ENCODE assay signal across 2 cellular contexts in genomic region chr22:32063701-32064100, GRCh38.
TF ChIP-seq lines count a peak whose summit lies in the region.

No MANE protein-coding gene starts in this region.

TF ChIP-seq in liver, 16 proteins besides CTCF, POLR2A, EP300 and RAD21:
- TF ChIP-seq TAF1 (conservative IDR thresholded peaks at IDR 0.05) (no peak), JUND (IDR thresholded peaks at IDR 0.05) (peak; percentile 33 to 35), SP1 (IDR thresholded peaks at IDR 0.05) (peak; percentile 29)
TF ChIP-seq in liver: peak in this region for 2.

TF ChIP-seq in HepG2, 621 proteins besides CTCF, POLR2A, EP300 and RAD21:
- TF ChIP-seq ZKSCAN8 (CRISPR knock-in tag; IDR thresholded peaks at IDR 0.05; ENCODE audit: borderline replicate concordance) (no peak), ZHX1 (CRISPR knock-in tag; IDR thresholded peaks at IDR 0.05; ENCODE audit: low read depth) (no peak), NAIF1 (CRISPR knock-in tag; IDR thresholded peaks at IDR 0.05; ENCODE audit: borderline replicate concordance) (no peak), ZSCAN22 (CRISPR knock-in tag; IDR thresholded peaks at IDR 0.05) (no peak), KMT2B (CRISPR knock-in tag; IDR thresholded peaks at IDR 0.05) (no peak), ZNF710 (CRISPR knock-in tag; IDR thresholded peaks at IDR 0.05; ENCODE audit: borderline replicate concordance) (no peak), POGK (CRISPR knock-in tag; conservative IDR thresholded peaks at IDR 0.05) (no peak), PAF1 (CRISPR knock-in tag; IDR thresholded peaks at IDR 0.05) (no peak), SRSF4 (IDR thresholded peaks at IDR 0.05; ENCODE audit: low read depth, low read length, poor library complexity, severe bottlenecking) (no peak), CAMTA2 (CRISPR knock-in tag; IDR thresholded peaks at IDR 0.05; ENCODE audit: borderline replicate concordance) (no peak), ZXDC (CRISPR knock-in tag; IDR thresholded peaks at IDR 0.05) (no peak)
